13 cellular contexts compared by ENCODE assay signal in genomic region chr14:105201928-105202513, GRCh38. TPM values are rescaled to one million over a fixed set of nuclear protein-coding genes. Genes with fewer than 3 reads are reported as not detected.
A peak's percentile ranks its signal among the peaks of the same experiment; 100 is the strongest.
DNase-seq lines count a peak whose midpoint lies in the region; ATAC-seq and TF ChIP-seq lines count a peak whose summit lies in the region.
"Had no signal": no experiment of that assay in that cellular context is flagged by ENCODE, and none has a peak within 500 bp of the region (broad histone marks: within the 10 kb centered on the region; RNA-seq: fewer than 3 reads in every experiment).

No MANE protein-coding gene starts in this region.

- TF ChIP-seq CTCF in heart right ventricle (IDR thresholded peaks at IDR 0.05) = no peak
- no peak for TF ChIP-seq CTCF in sigmoid colon (IDR thresholded peaks at IDR 0.05)
- no peak for TF ChIP-seq CTCF in MCF 10A (IDR thresholded peaks at IDR 0.05; ENCODE audit: unreplicated experiment)
- no peak for TF ChIP-seq CTCF in foreskin fibroblast (IDR thresholded peaks at IDR 0.05; ENCODE audit: low read depth, low read length)

- no peaks in the 10 kb centered on the region for H3K9me3 Mint-ChIP-seq in activated T-cell treated with anti-CD3 and anti-CD28 coated beads, Interleukin-2, amount 50 U/mL, for 72 hours
- no peaks in the 10 kb centered on the region for H3K9me3 Mint-ChIP-seq in stimulated activated memory B cell treated with anti-CD40 and anti-IgM and Interleukin-4, amounts not matched to agents 10 μg/mL and 1 μg/mL and 100 μg/mL, for 72 hours
- H3K9me3 Mint-ChIP-seq in MCF 10A (ENCODE audit: unreplicated experiment) = no peaks in the 10 kb centered on the region
- H3K9me3 Mint-ChIP-seq: brain, HFFc6 had no signal

- H3K36me3 Mint-ChIP-seq in activated T-cell treated with anti-CD3 and anti-CD28 coated beads, Interleukin-2, amount 50 U/mL, for 72 hours (ENCODE audit: insufficient read depth in 2 of 2) = no peaks in the 10 kb centered on the region
- H3K36me3 Mint-ChIP-seq in stimulated activated memory B cell treated with anti-CD40 and anti-IgM and Interleukin-4, amounts not matched to agents 10 μg/mL and 1 μg/mL and 100 μg/mL, for 72 hours = no peaks in the 10 kb centered on the region
- peaks cover 13% of the 10 kb centered on the region for H3K36me3 Mint-ChIP-seq in MCF 10A (ENCODE audit: insufficient read depth, unreplicated experiment)
- H3K36me3 Mint-ChIP-seq: brain had no signal

- H3K27ac Mint-ChIP-seq in activated T-cell treated with anti-CD3 and anti-CD28 coated beads, Interleukin-2, amount 50 U/mL, for 72 hours = no peak overlapping the region
- peak overlapping the region; percentile 32 for H3K27ac Mint-ChIP-seq in stimulated activated memory B cell treated with anti-CD40 and anti-IgM and Interleukin-4, amounts not matched to agents 10 μg/mL and 1 μg/mL and 100 μg/mL, for 72 hours
- no peak overlapping the region for H3K27ac Mint-ChIP-seq in MCF 10A (ENCODE audit: low read depth, unreplicated experiment)
- H3K27ac Mint-ChIP-seq: HFFc6 had no signal

- no peaks in the 10 kb centered on the region for H3K36me3 ChIP-seq in heart right ventricle
- H3K36me3 ChIP-seq in sigmoid colon = no peaks in the 10 kb centered on the region
- H3K36me3 ChIP-seq: thoracic aorta had no signal

- no peak overlapping the region for H3K4me3 ChIP-seq in heart right ventricle
- H3K4me3 ChIP-seq in sigmoid colon = no peak overlapping the region
- H3K4me3 ChIP-seq in foreskin fibroblast (ENCODE audit: low read depth in 1 of 2, low read length in 2 of 2) = no peak overlapping the region
- H3K4me3 ChIP-seq: mucosa of descending colon, thoracic aorta had no signal

- H3K9me3 ChIP-seq in heart right ventricle = no peaks in the 10 kb centered on the region
- H3K9me3 ChIP-seq in sigmoid colon = no peaks in the 10 kb centered on the region
- H3K9me3 ChIP-seq: mucosa of descending colon, thoracic aorta had no signal

- DNase-seq in heart right ventricle = peak in 1 of 2 donors; percentile 46
- DNase-seq in left ventricle myocardium superior = no peak
- DNase-seq in NCI-H2107 treated with DMSO at 0.1 percent for 48 hours (lab: John Stamatoyannopoulos, UW; ENCODE audit: unreplicated experiment) = peak; percentile 55
- peak in 1 of 2 donors; percentile 47 for DNase-seq in activated T-cell treated with anti-CD3 and anti-CD28 coated beads, Interleukin-2, amount 50 U/mL, for 72 hours
- DNase-seq in sigmoid colon = no peak
- DNase-seq in MCF 10A (ENCODE audit: unreplicated experiment) = no peak
- DNase-seq in foreskin fibroblast = no peak
- DNase-seq: HFFc6, mucosa of descending colon, NCI-H446 treated with DMSO at 0.1 percent for 48 hours had no signal

- POLR2A ChIA-PET in MCF 10A (lab: Yijun Ruan, JAX) = no interaction called here

- no peak overlapping the region for H3K4me3 Mint-ChIP-seq in activated T-cell treated with anti-CD3 and anti-CD28 coated beads, Interleukin-2, amount 50 U/mL, for 72 hours
- H3K4me3 Mint-ChIP-seq in stimulated activated memory B cell treated with anti-CD40 and anti-IgM and Interleukin-4, amounts not matched to agents 10 μg/mL and 1 μg/mL and 100 μg/mL, for 72 hours = no peak overlapping the region
- no peak overlapping the region for H3K4me3 Mint-ChIP-seq in MCF 10A (ENCODE audit: unreplicated experiment)
- H3K4me3 Mint-ChIP-seq: brain, HFFc6 had no signal

- H3K27me3 ChIP-seq in heart right ventricle = peaks cover 0 to 54% (median 9%) of the 10 kb centered on the region in 7 donors
- H3K27me3 ChIP-seq in sigmoid colon = peaks cover 24 to 58% (median 54%) of the 10 kb centered on the region in 3 donors

- H3K4me1 ChIP-seq in heart right ventricle (peaks cover 35 to 95% (median 84%) of the 10 kb centered on the region in 9 donors), sigmoid colon (peaks cover 0 to 34% (median 32%) of the 10 kb centered on the region in 4 donors)

- ATAC-seq in heart right ventricle = peak in 3 of 8 donors; percentile 1 to 13 (median 1)
- no peak for ATAC-seq in left ventricle myocardium superior
- peak; percentile 23 to 50 for ATAC-seq in activated T-cell treated with anti-CD3 and anti-CD28 coated beads, Interleukin-2, amount 50 U/mL, for 72 hours (replicated peaks in 1 of 2)
- ATAC-seq in stimulated activated memory B cell treated with anti-CD40 and anti-IgM and Interleukin-4, amounts not matched to agents 10 μg/mL and 1 μg/mL and 100 μg/mL, for 72 hours = peak; percentile 74
- ATAC-seq: mucosa of descending colon had no signal

- H3K4me1 Mint-ChIP-seq in activated T-cell treated with anti-CD3 and anti-CD28 coated beads, Interleukin-2, amount 50 U/mL, for 72 hours (ENCODE audit: low read depth) = peaks cover 15% of the 10 kb centered on the region
- H3K4me1 Mint-ChIP-seq in stimulated activated memory B cell treated with anti-CD40 and anti-IgM and Interleukin-4, amounts not matched to agents 10 μg/mL and 1 μg/mL and 100 μg/mL, for 72 hours = peaks cover 34% of the 10 kb centered on the region
- H3K4me1 Mint-ChIP-seq in MCF 10A (ENCODE audit: insufficient read depth, unreplicated experiment) = peaks cover 16% of the 10 kb centered on the region

- 53 to 68% methylated on average over 20 of the region's 20 CpGs for WGBS in heart right ventricle, 2 donors
- WGBS in sigmoid colon, 2 donors = 43 to 56% methylated on average over 20 of the region's 20 CpGs

- no peak for TF ChIP-seq POLR2A in sigmoid colon (IDR thresholded peaks at IDR 0.05)

- intact Hi-C loops in heart right ventricle (cut with DNase I) (loop anchor here in 9 of 10 donors (2.0 to 10.0 kb wide), 10 partner anchors 35 to 151 kb away; partner anchors contain the start of gene JAG2 (in 1 of the 9)), left ventricle myocardium superior (cut with micrococcal nuclease) (loop anchor here (5.0 kb wide), 1 partner anchor 150 kb away; no protein-coding TSS in a partner anchor), sigmoid colon (cut with DNase I) (loop anchor here (5.0 to 10.0 kb wide), 2 partner anchors 80 to 323 kb away; partner anchors contain the start of gene TMEM121), MCF 10A (cut with micrococcal nuclease) (no loop called here)

- no TSS peak for BruUV-seq in MCF 10A (replicated peaks; lab: Mats Ljungman, UMichigan)

- no peak for TF ChIP-seq EP300 in sigmoid colon (IDR thresholded peaks at IDR 0.05)

- H3K27me3 Mint-ChIP-seq in activated T-cell treated with anti-CD3 and anti-CD28 coated beads, Interleukin-2, amount 50 U/mL, for 72 hours (ENCODE audit: low read depth) = peaks cover 27% of the 10 kb centered on the region
- H3K27me3 Mint-ChIP-seq in stimulated activated memory B cell treated with anti-CD40 and anti-IgM and Interleukin-4, amounts not matched to agents 10 μg/mL and 1 μg/mL and 100 μg/mL, for 72 hours = peaks cover 87% of the 10 kb centered on the region
- H3K27me3 Mint-ChIP-seq in MCF 10A (ENCODE audit: insufficient read depth, unreplicated experiment) = peaks cover 34% of the 10 kb centered on the region
- H3K27me3 Mint-ChIP-seq: brain had no signal

- H3K27ac ChIP-seq in heart right ventricle (peak overlapping the region; percentile 23 to 84 (median 70)), sigmoid colon (peak overlapping the region in 2 of 4 donors; percentile 7 to 27)
- H3K27ac ChIP-seq: thoracic aorta had no signal

- CTCF ChIA-PET in MCF 10A (lab: Yijun Ruan, JAX) = interaction anchor here (0.7 to 4.0 kb wide), 10 partner anchors 8 to 231 kb away, joined by 3 to 12 read pairs (median 5); no protein-coding TSS in a partner anchor

RNA-seq across cellular contexts. Expression of gene NUDT14, which starts 20.9 kb away (rescaled TPM):
- total RNA-seq in heart right ventricle = 10 to 100 TPM; 18.9 to 33.9 (median 29.6) TPM
- 10 to 100 TPM; 15.1 to 31.1 TPM for polyA plus RNA-seq in heart right ventricle
- total RNA-seq in left ventricle myocardium superior = 34.7 TPM
- 10 to 100 TPM; 13.3 to 18.2 TPM for total RNA-seq in activated T-cell treated with anti-CD3 and anti-CD28 coated beads, Interleukin-2, amount 50 U/mL, for 72 hours
- 10 to 100 TPM in 1 of 4 donors, 1 to 10 TPM in 3; 4.1 to 10.5 (median 6.1) TPM for total RNA-seq in sigmoid colon
- 10 to 100 TPM; 24.3 to 47.4 (median 32.4) TPM for polyA plus RNA-seq in sigmoid colon
- total RNA-seq in MCF 10A (2022) = 26.1 and 27.4 TPM in 2 replicates

RNA-seq across cellular contexts. Expression of gene JAG2, which starts 33.4 kb away (rescaled TPM):
- total RNA-seq in heart right ventricle (10 to 100 TPM; 18.5 to 42.4 (median 26.3) TPM), left ventricle myocardium superior (33.6 TPM), sigmoid colon (1 to 10 TPM; 1.8 to 4.2 (median 3.5) TPM), MCF 10A (2022) (33.5 and 33.7 TPM in 2 replicates)
- polyA plus RNA-seq in heart right ventricle (10 to 100 TPM; 23.7 to 45.5 TPM), sigmoid colon (10 to 100 TPM in 1 of 3 donors, 1 to 10 TPM in 1, under 1 TPM in 1; 0.60 to 12.3 (median 2.1) TPM)
- 1 to 10 TPM; 3.1 to 5.4 TPM for total RNA-seq in activated T-cell treated with anti-CD3 and anti-CD28 coated beads, Interleukin-2, amount 50 U/mL, for 72 hours

RNA-seq across cellular contexts. Expression of gene BTBD6, which starts 46.3 kb away (rescaled TPM):
- total RNA-seq in heart right ventricle = 10 to 100 TPM; 28.1 to 49.7 (median 32.2) TPM
- 10 to 100 TPM; 40.9 to 58.2 TPM for polyA plus RNA-seq in heart right ventricle
- total RNA-seq in left ventricle myocardium superior = 51.6 TPM
- total RNA-seq in activated T-cell treated with anti-CD3 and anti-CD28 coated beads, Interleukin-2, amount 50 U/mL, for 72 hours = 10 to 100 TPM; 25.8 to 28.8 TPM
- total RNA-seq in sigmoid colon = 10 to 100 TPM; 31.3 to 46.7 (median 37.1) TPM
- 10 to 100 TPM; 39.8 to 63.7 (median 51.1) TPM for polyA plus RNA-seq in sigmoid colon
- 16.7 and 24.5 TPM in 2 replicates for total RNA-seq in MCF 10A (2022)
